Comparison of ENCODE assay signal across 13 cellular contexts in the genomic region with DNA sequence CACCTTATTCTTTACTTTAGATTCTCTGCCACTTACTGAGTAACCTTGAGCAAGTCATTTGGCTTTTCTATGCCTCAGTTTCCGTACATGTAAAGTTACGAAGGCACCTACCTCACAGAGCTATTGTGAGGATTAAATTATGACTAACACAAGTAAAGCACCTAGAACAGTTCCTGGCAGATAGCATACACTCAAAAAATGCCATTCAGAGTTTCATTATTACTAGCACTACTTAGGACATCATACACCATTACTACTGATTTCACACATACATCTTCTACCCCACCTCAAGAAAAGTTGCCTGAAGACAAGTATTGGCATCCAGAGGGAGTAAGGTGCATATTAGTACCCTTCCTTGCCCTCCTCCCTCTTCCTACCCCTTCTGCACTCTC.
A peak's percentile ranks its signal among the peaks of the same experiment; 100 is the strongest.
DNase-seq lines count a peak whose midpoint lies in the region; ATAC-seq and TF ChIP-seq lines count a peak whose summit lies in the region.
"Had no signal": no experiment of that assay in that cellular context is flagged by ENCODE, and none has a peak within 500 bp of the region (broad histone marks: within the 10 kb centered on the region; RNA-seq: fewer than 3 reads in every experiment).

No MANE protein-coding gene starts in this region.

- H4K91ac ChIP-seq in IMR-90 (ENCODE audit: insufficient read depth, low read depth, low read length): no peak overlapping the region

- in situ Hi-C loops in IMR-90 (cut with MboI; ENCODE audit: low sequenced_read_pairs): loop anchor here (25.0 kb wide), 1 partner anchor 691 kb away; no protein-coding TSS in a partner anchor

- H3K79me2 ChIP-seq in ACC112 (ENCODE audit: control insufficient read depth, insufficient read depth, low read length, unreplicated experiment): peaks cover 48% of the 10 kb centered on the region

- no peak overlapping the region; the same call in 1 of the 2 replicates for H3K18ac ChIP-seq in IMR-90 (ENCODE audit: low read depth, low read length)

- no peak overlapping the region for H3K4me2 ChIP-seq in IMR-90 (ENCODE audit: low read depth, low read length)
- H3K4me2 ChIP-seq: PC-9 had no signal

- H3K9me1 ChIP-seq in IMR-90 (ENCODE audit: insufficient read depth, low read length): peaks cover 17% of the 10 kb centered on the region

- H3K4me1 ChIP-seq in ACC112 (ENCODE audit: control insufficient read depth, insufficient read depth, low read length, unreplicated experiment) (peaks cover 75% of the 10 kb centered on the region), IMR-90 (ENCODE audit: control insufficient read depth, insufficient read depth, low read length) (peaks cover 21% of the 10 kb centered on the region), colonic mucosa (no peaks in the 10 kb centered on the region)
- H3K4me1 ChIP-seq: prostate gland had no signal

- no peak overlapping the region for H3K23ac ChIP-seq in IMR-90 (ENCODE audit: low read depth, low read length)

- H3K14ac ChIP-seq in IMR-90 (replicated peaks; ENCODE audit: low read depth, low read length): peak overlapping the region; percentile 78

- H2AK5ac ChIP-seq in IMR-90 (ENCODE audit: low read depth, low read length): peak overlapping the region; percentile 77

- no peak overlapping the region for H2AFZ ChIP-seq in ACC112 (ENCODE audit: low read length, unreplicated experiment)
- no peak overlapping the region for H2AFZ ChIP-seq in IMR-90 (replicated peaks; ENCODE audit: low read length, poor library complexity)
- H2AFZ ChIP-seq: PC-9 had no signal

- no CpG with 5 or more reads among the region's 2 CpGs for WGBS in IMR-90 (ENCODE audit: extremely low coverage in 2 of 2, insufficient read length in 1 of 2), 2 experiments

- no peak overlapping the region for H2BK5ac ChIP-seq in IMR-90 (ENCODE audit: low read depth, low read length, poor library complexity, severe bottlenecking)

- no peak overlapping the region for H2BK120ac ChIP-seq in IMR-90 (ENCODE audit: low read depth, low read length)

- DNase-seq in IMR-90 (no peak), caudate nucleus (lab: John Stamatoyannopoulos, UW) (no peak), DMS 273 treated with DMSO at 0.1 percent for 48 hours (lab: John Stamatoyannopoulos, UW) (no peak), middle frontal gyrus (ENCODE audit: extremely low spot score, low spot score) (no peak), colonic mucosa (no peak)
- DNase-seq: activated B cell treated with CpG ODN at 0.5 μM for 24 hours, islet precursor cell, NCI-H146, PC-9 had no signal

- no peak overlapping the region for H3K56ac ChIP-seq in IMR-90 (ENCODE audit: extremely low read depth, insufficient read depth, low read length)

- H2BK20ac ChIP-seq in IMR-90 (ENCODE audit: low read depth, low read length): peak overlapping the region; percentile 33; the same call in 1 of the 2 replicates

- TF ChIP-seq POLR2A in IMR-90 (IDR thresholded peaks at IDR 0.05; ENCODE audit: low read depth, low read length): no peak

- no peaks in the 10 kb centered on the region for H3K27me3 ChIP-seq in ACC112 (ENCODE audit: insufficient read depth, low read length)
- H3K27me3 ChIP-seq in IMR-90 (ENCODE audit: control insufficient read depth, insufficient read depth, low read length): no peaks in the 10 kb centered on the region
- H3K27me3 ChIP-seq in colonic mucosa: no peaks in the 10 kb centered on the region

- intact Hi-C loops in IMR-90 (cut with micrococcal nuclease): no loop called here
- intact Hi-C loops in colonic mucosa (cut with DNase I): no loop called here

- H4K8ac ChIP-seq in IMR-90 (ENCODE audit: low read depth in 2 of 2, low read length in 2 of 2): no peak overlapping the region; a peak in 1 of 4 replicates

- dilution Hi-C loops in IMR-90 (cut with HindIII; ENCODE audit: low sequenced_read_pairs, unreplicated experiment): no loop called here

- H3K4ac ChIP-seq in IMR-90 (ENCODE audit: low read depth, low read length): peak overlapping the region; percentile 31

- no peaks in the 10 kb centered on the region for H4K20me1 ChIP-seq in IMR-90 (ENCODE audit: insufficient read depth, low read length)

- H3K4me3 ChIP-seq in ACC112 (ENCODE audit: low read depth, low read length) (no peak overlapping the region), IMR-90 (ENCODE audit: insufficient read depth, low read depth, low read length) (no peak overlapping the region), colonic mucosa (no peak overlapping the region)
- H3K4me3 ChIP-seq: PC-9, prostate gland had no signal

- TF ChIP-seq CTCF in IMR-90 (conservative IDR thresholded peaks at IDR 0.05; ENCODE audit: low read depth, low read length): no peak
- no peak for TF ChIP-seq CTCF in colonic mucosa (IDR thresholded peaks at IDR 0.05)

- CTCF ChIA-PET in IMR-90 (lab: Yijun Ruan, JAX): no interaction called here

- POLR2A ChIA-PET in IMR-90 (lab: Charles Lee; ENCODE audit: unreplicated experiment): no interaction called here

- TF ChIP-seq RAD21 in IMR-90 (IDR thresholded peaks at IDR 0.05; ENCODE audit: low read length): no peak

- H4K5ac ChIP-seq in IMR-90 (ENCODE audit: low read depth, low read length): no peak overlapping the region

- no peak overlapping the region for H2AK9ac ChIP-seq in IMR-90 (replicated peaks; ENCODE audit: low read depth, low read length, poor library complexity)

- H3K36me3 ChIP-seq in ACC112 (ENCODE audit: insufficient read depth, low read length) (peaks cover 19% of the 10 kb centered on the region), IMR-90 (ENCODE audit: control insufficient read depth, insufficient read depth, low read length) (peaks cover 4% of the 10 kb centered on the region), colonic mucosa (no peaks in the 10 kb centered on the region)
- H3K36me3 ChIP-seq: prostate gland had no signal

- H3K9ac ChIP-seq in IMR-90 (ENCODE audit: low read depth, low read length) (no peak overlapping the region), colonic mucosa (ENCODE audit: low read depth in 2 of 2, low read length in 2 of 2) (no peak overlapping the region)

- H3K27ac ChIP-seq in ACC112 (ENCODE audit: low read depth, low read length): peak overlapping the region; percentile 91
- no peak overlapping the region for H3K27ac ChIP-seq in IMR-90 (ENCODE audit: insufficient read depth, low read length)
- H3K27ac ChIP-seq in caudate nucleus (ENCODE audit: low read depth, low read length): no peak overlapping the region
- no peak overlapping the region for H3K27ac ChIP-seq in colonic mucosa
- H3K27ac ChIP-seq: prostate gland had no signal

- peak; percentile 86 for ATAC-seq in GM19035 (IDR thresholded peaks at IDR 0.05; ENCODE audit: unreplicated experiment)
- ATAC-seq in HG02840 (IDR thresholded peaks at IDR 0.05; ENCODE audit: low FRiP score, unreplicated experiment): peak; percentile 76
- no peak for ATAC-seq in IMR-90 (ENCODE audit: low read depth)

- peaks cover 25 to 44% of the 10 kb centered on the region in 2 experiments for H3K79me1 ChIP-seq in IMR-90 (ENCODE audit: low read depth in 1 of 2, low read length in 2 of 2)

- H2BK15ac ChIP-seq in IMR-90 (ENCODE audit: low read depth, low read length): peak overlapping the region; percentile 53; the same call in 1 of the 3 replicates

- H3K9me3 ChIP-seq in IMR-90 (ENCODE audit: control insufficient read depth, insufficient read depth, low read length): no peaks in the 10 kb centered on the region
- no peaks in the 10 kb centered on the region for H3K9me3 ChIP-seq in colonic mucosa
- H3K9me3 ChIP-seq: prostate gland had no signal

- BruUV-seq in IMR-90 (replicated peaks; lab: Mats Ljungman, UMichigan): no TSS peak

TF ChIP-seq in IMR-90, 13 proteins besides CTCF, POLR2A, EP300 and RAD21:
- TF ChIP-seq NFE2L2 (IDR thresholded peaks at IDR 0.05; ENCODE audit: low read depth, low read length) (no peak), CEBPB (IDR thresholded peaks at IDR 0.05; ENCODE audit: low read depth, low read length) (no peak), MXI1 (IDR thresholded peaks at IDR 0.05; ENCODE audit: borderline replicate concordance, low read depth, low read length) (no peak), RFX5 (IDR thresholded peaks at IDR 0.05; ENCODE audit: low read depth, low read length) (no peak), BHLHE40 (IDR thresholded peaks at IDR 0.05; ENCODE audit: low read depth, low read length) (no peak), MAFK (IDR thresholded peaks at IDR 0.05; ENCODE audit: low read depth, low read length) (no peak), CHD1 (IDR thresholded peaks at IDR 0.05; ENCODE audit: low read depth, low read length) (no peak), SMC3 (IDR thresholded peaks at IDR 0.05; ENCODE audit: low read depth, low read length) (no peak), RCOR1 (IDR thresholded peaks at IDR 0.05; ENCODE audit: insufficient replicate concordance, low read length) (no peak), FOS (IDR thresholded peaks at IDR 0.05; ENCODE audit: low read depth, low read length) (no peak), MAZ (IDR thresholded peaks at IDR 0.05; ENCODE audit: borderline replicate concordance, low read depth, low read length) (no peak)
- TF ChIP-seq, protein P1, sequence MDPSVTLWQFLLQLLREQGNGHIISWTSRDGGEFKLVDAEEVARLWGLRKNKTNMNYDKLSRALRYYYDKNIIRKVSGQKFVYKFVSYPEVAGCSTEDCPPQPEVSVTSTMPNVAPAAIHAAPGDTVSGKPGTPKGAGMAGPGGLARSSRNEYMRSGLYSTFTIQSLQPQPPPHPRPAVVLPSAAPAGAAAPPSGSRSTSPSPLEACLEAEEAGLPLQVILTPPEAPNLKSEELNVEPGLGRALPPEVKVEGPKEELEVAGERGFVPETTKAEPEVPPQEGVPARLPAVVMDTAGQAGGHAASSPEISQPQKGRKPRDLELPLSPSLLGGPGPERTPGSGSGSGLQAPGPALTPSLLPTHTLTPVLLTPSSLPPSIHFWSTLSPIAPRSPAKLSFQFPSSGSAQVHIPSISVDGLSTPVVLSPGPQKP (IDR thresholded peaks at IDR 0.05; ENCODE audit: borderline replicate concordance, low read depth, low read length): no peak
- TF ChIP-seq, protein P2, sequence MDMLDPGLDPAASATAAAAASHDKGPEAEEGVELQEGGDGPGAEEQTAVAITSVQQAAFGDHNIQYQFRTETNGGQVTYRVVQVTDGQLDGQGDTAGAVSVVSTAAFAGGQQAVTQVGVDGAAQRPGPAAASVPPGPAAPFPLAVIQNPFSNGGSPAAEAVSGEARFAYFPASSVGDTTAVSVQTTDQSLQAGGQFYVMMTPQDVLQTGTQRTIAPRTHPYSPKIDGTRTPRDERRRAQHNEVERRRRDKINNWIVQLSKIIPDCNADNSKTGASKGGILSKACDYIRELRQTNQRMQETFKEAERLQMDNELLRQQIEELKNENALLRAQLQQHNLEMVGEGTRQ (IDR thresholded peaks at IDR 0.05; ENCODE audit: low read depth, low read length): no peak
